Comparison of ENCODE assay signal across 9 cellular contexts in genomic region chr19:45645068-45645630, GRCh38. TPM values are rescaled to one million over a fixed set of nuclear protein-coding genes. Genes with fewer than 3 reads are reported as not detected.
A peak's percentile ranks its signal among the peaks of the same experiment; 100 is the strongest.
DNase-seq lines count a peak whose midpoint lies in the region; ATAC-seq and TF ChIP-seq lines count a peak whose summit lies in the region.
"Had no signal": no experiment of that assay in that cellular context is flagged by ENCODE, and none has a peak within 500 bp of the region (broad histone marks: within the 10 kb centered on the region; RNA-seq: fewer than 3 reads in every experiment).

No MANE protein-coding gene starts in this region.

- intact Hi-C loops in lower leg skin (cut with DNase I; ENCODE audit: low total_unique reads): loop anchor here (10.0 kb wide), 1 partner anchor 120 kb away; no protein-coding TSS in a partner anchor

- POLR2A ChIA-PET in WTC11 (lab: Charles Lee): interaction anchor here (1.0 to 1.4 kb wide), 2 partner anchors 32 to 124 kb away, joined by 4 to 7 read pairs; partner anchors contain the start of gene SIX5

- CTCF ChIA-PET in WTC11 (lab: Charles Lee): interaction anchor here (0.6 to 1.7 kb wide), 21 partner anchors 9 to 241 kb away, joined by 3 to 17 read pairs (median 7); partner anchors contain the start of genes GIPR, PPP1R13L, QPCTL and SIX5

- no peaks in the 10 kb centered on the region for H3K9me3 Mint-ChIP-seq in T-helper 2 cell treated with Interferon-gamma antibody and Interleukin-4, amounts not matched to agents 5 μg/mL and 100 μg/mL, for 36 hours
- no peaks in the 10 kb centered on the region for H3K9me3 Mint-ChIP-seq in WTC11
- peaks cover 3% of the 10 kb centered on the region for H3K9me3 Mint-ChIP-seq in stimulated activated memory B cell treated with anti-CD40 and anti-IgM and Interleukin-4, amounts not matched to agents 10 μg/mL and 1 μg/mL and 100 μg/mL, for 72 hours

- no peaks in the 10 kb centered on the region for H3K36me3 ChIP-seq in right atrium auricular region

- H3K4me3 ChIP-seq in right atrium auricular region (peak overlapping the region; percentile 41 to 49), lower leg skin (ENCODE audit: low read depth, poor library complexity, severe bottlenecking) (no peak overlapping the region)

- no peaks in the 10 kb centered on the region for H3K9me3 ChIP-seq in right atrium auricular region

- peaks cover 8% of the 10 kb centered on the region for H3K36me3 Mint-ChIP-seq in T-helper 2 cell treated with Interferon-gamma antibody and Interleukin-4, amounts not matched to agents 5 μg/mL and 100 μg/mL, for 36 hours (ENCODE audit: low read depth)
- no peaks in the 10 kb centered on the region for H3K36me3 Mint-ChIP-seq in WTC11
- peaks cover 8% of the 10 kb centered on the region for H3K36me3 Mint-ChIP-seq in stimulated activated memory B cell treated with anti-CD40 and anti-IgM and Interleukin-4, amounts not matched to agents 10 μg/mL and 1 μg/mL and 100 μg/mL, for 72 hours

- 20 to 27% methylated on average over 18 to 34 of the region's 35 CpGs for WGBS in lower leg skin, 2 donors

- H3K4me1 ChIP-seq in right atrium auricular region: peaks cover 0 to 33% of the 10 kb centered on the region in 2 donors

- peaks cover 34% of the 10 kb centered on the region for H3K4me1 Mint-ChIP-seq in T-helper 2 cell treated with Interferon-gamma antibody and Interleukin-4, amounts not matched to agents 5 μg/mL and 100 μg/mL, for 36 hours (ENCODE audit: low read depth)
- H3K4me1 Mint-ChIP-seq in WTC11: peaks cover 33% of the 10 kb centered on the region
- H3K4me1 Mint-ChIP-seq in stimulated activated memory B cell treated with anti-CD40 and anti-IgM and Interleukin-4, amounts not matched to agents 10 μg/mL and 1 μg/mL and 100 μg/mL, for 72 hours: peaks cover 51% of the 10 kb centered on the region

- no peak for TF ChIP-seq CTCF in WTC11 (IDR thresholded peaks at IDR 0.05)
- no peak for TF ChIP-seq CTCF in right atrium auricular region (IDR thresholded peaks at IDR 0.05)
- no peak for TF ChIP-seq CTCF in lower leg skin (IDR thresholded peaks at IDR 0.05)
- no peak for TF ChIP-seq CTCF in GM10266 (IDR thresholded peaks at IDR 0.05; ENCODE audit: control insufficient read depth, insufficient read depth, low read depth, missing control alignments)

- no peak overlapping the region for H3K27ac ChIP-seq in right atrium auricular region

- DNase-seq in T-helper 2 cell treated with Interferon-gamma antibody and Interleukin-4, amounts not matched to agents 5 μg/mL and 100 μg/mL, for 36 hours (ENCODE audit: low spot score): no peak
- DNase-seq in T-helper 2 cell (no peak), WTC11 (ENCODE audit: low spot score) (no peak), right atrium auricular region (ENCODE audit: low spot score) (no peak), lower leg skin (ENCODE audit: low spot score in 2 of 2) (no peak), GM10266 (ENCODE audit: extremely low spot score) (no peak)

- TF ChIP-seq POLR2A in lower leg skin (IDR thresholded peaks at IDR 0.05): no peak

- peak overlapping the region; percentile 85 for H3K27ac Mint-ChIP-seq in T-helper 2 cell treated with Interferon-gamma antibody and Interleukin-4, amounts not matched to agents 5 μg/mL and 100 μg/mL, for 36 hours
- no peak overlapping the region for H3K27ac Mint-ChIP-seq in WTC11
- H3K27ac Mint-ChIP-seq in stimulated activated memory B cell treated with anti-CD40 and anti-IgM and Interleukin-4, amounts not matched to agents 10 μg/mL and 1 μg/mL and 100 μg/mL, for 72 hours: peak overlapping the region; percentile 18

- H3K4me3 Mint-ChIP-seq in T-helper 2 cell treated with Interferon-gamma antibody and Interleukin-4, amounts not matched to agents 5 μg/mL and 100 μg/mL, for 36 hours: peak overlapping the region; percentile 92
- peak overlapping the region; percentile 86 for H3K4me3 Mint-ChIP-seq in WTC11
- peak overlapping the region; percentile 72 for H3K4me3 Mint-ChIP-seq in stimulated activated memory B cell treated with anti-CD40 and anti-IgM and Interleukin-4, amounts not matched to agents 10 μg/mL and 1 μg/mL and 100 μg/mL, for 72 hours

- H3K27me3 ChIP-seq in right atrium auricular region: no peaks in the 10 kb centered on the region

- ATAC-seq in WTC11 (no peak), HG02571 (IDR thresholded peaks at IDR 0.05; ENCODE audit: unreplicated experiment) (no peak)
- no peak for ATAC-seq in stimulated activated memory B cell treated with anti-CD40 and anti-IgM and Interleukin-4, amounts not matched to agents 10 μg/mL and 1 μg/mL and 100 μg/mL, for 72 hours

- H3K27me3 Mint-ChIP-seq in T-helper 2 cell treated with Interferon-gamma antibody and Interleukin-4, amounts not matched to agents 5 μg/mL and 100 μg/mL, for 36 hours (ENCODE audit: low read depth): no peaks in the 10 kb centered on the region
- H3K27me3 Mint-ChIP-seq in WTC11 (ENCODE audit: low read depth): peaks cover 24% of the 10 kb centered on the region
- peaks cover under 1% of the 10 kb centered on the region for H3K27me3 Mint-ChIP-seq in stimulated activated memory B cell treated with anti-CD40 and anti-IgM and Interleukin-4, amounts not matched to agents 10 μg/mL and 1 μg/mL and 100 μg/mL, for 72 hours

TF ChIP-seq in WTC11, 78 proteins besides CTCF, POLR2A, EP300 and RAD21:
- no peak for TF ChIP-seq MAX (CRISPR knock-in tag; IDR thresholded peaks at IDR 0.05)
- TF ChIP-seq JAZF1 (CRISPR knock-in tag; IDR thresholded peaks at IDR 0.05): no peak
- no peak for TF ChIP-seq ZNF121 (CRISPR knock-in tag; IDR thresholded peaks at IDR 0.05)
- no peak for TF ChIP-seq NFATC4 (CRISPR knock-in tag; IDR thresholded peaks at IDR 0.05)

RNA-seq across cellular contexts. Expression of gene EML2, which starts 6.0 kb away (rescaled TPM):
- total RNA-seq in WTC11 (2021): 51.5 to 63.3 TPM (median 62.5 TPM) in 3 replicates
- 10 to 100 TPM; 18.7 to 22.5 TPM for total RNA-seq in right atrium auricular region
- 100 to 1,000 TPM in 1 of 4 donors, 10 to 100 TPM in 3; 85.6 to 101 (median 89.4) TPM for total RNA-seq in lower leg skin

RNA-seq across cellular contexts. Expression of gene GIPR, which starts 22.9 kb away (rescaled TPM):
- total RNA-seq in WTC11 (2021) (1.6 to 1.8 TPM (median 1.7 TPM) in 3 replicates), right atrium auricular region (1 to 10 TPM; 2.7 to 3.1 TPM), lower leg skin (1 to 10 TPM; 1.4 to 3.9 (median 2.0) TPM)
- total RNA-seq: RPMI7951 had no signal

RNA-seq across cellular contexts. Expression of gene GPR4, which starts 43.1 kb away (rescaled TPM):
- total RNA-seq in WTC11 (2021) (0.11 to 0.48 TPM (median 0.44 TPM) in 3 replicates), right atrium auricular region (10 to 100 TPM in 1 of 2 donors, 1 to 10 TPM in 1; 6.2 to 12.1 TPM), lower leg skin (1 to 10 TPM in 1 of 4 donors, under 1 TPM in 3; 0.34 to 1.0 (median 0.70) TPM)
- total RNA-seq: RPMI7951 had no signal

RNA-seq across cellular contexts. Expression of gene SNRPD2, which starts 46.6 kb away (rescaled TPM):
- total RNA-seq in WTC11 (2021) (739 to 792 TPM (median 784 TPM) in 3 replicates), right atrium auricular region (100 to 1,000 TPM; 158 to 201 TPM), lower leg skin (100 to 1,000 TPM; 144 to 223 (median 161) TPM)

RNA-seq across cellular contexts. Expression of gene QPCTL, which starts 47.3 kb away (rescaled TPM):
- 23.8 to 33.3 TPM (median 27.5 TPM) in 3 replicates for total RNA-seq in WTC11 (2021)
- total RNA-seq in right atrium auricular region: 1 to 10 TPM; 2.4 to 3.0 TPM
- total RNA-seq in lower leg skin: 1 to 10 TPM; 3.4 to 8.7 (median 6.8) TPM
